In genomic region chr5:15594922-15595568, GRCh38 we compare ENCODE assay signal across 23 cellular contexts.
"Had no signal": no experiment of that assay in that cellular context is flagged by ENCODE, and none has a peak within 500 bp of the region (broad histone marks: within the 10 kb centered on the region; RNA-seq: fewer than 3 reads in every experiment).

No MANE protein-coding gene starts in this region.

- H3K36me3 Mint-ChIP-seq: activated naive CD4-positive, alpha-beta T cell treated with anti-CD3 and anti-CD28 coated beads, Interleukin-2, amount 10 ng/mL, durations not matched to agents 7 days and 5 days; naive thymus-derived CD4-positive, alpha-beta T cell had no signal

- H3K27me3 ChIP-seq: body of pancreas, cardiac muscle cell, hepatocyte, spleen, vagina had no signal

- H3K4me1 ChIP-seq: body of pancreas, prostate gland, vagina had no signal

- DNase-seq: activated CD4-positive, alpha-beta memory T cell treated with anti-CD3 and anti-CD28 coated beads, Interleukin-2, amount 10 ng/mL, durations not matched to agents 7 days and 5 days; activated CD4-positive, alpha-beta T cell treated with anti-CD3 and anti-CD28 coated beads, Interleukin-2, amount 10 ng/mL, durations not matched to agents 24 days and 14 days; activated effector memory CD4-positive, alpha-beta T cell treated with anti-CD3 and anti-CD28 coated beads, Interleukin-2, amount 50 U/mL, for 16 hours; activated naive CD4-positive, alpha-beta T cell treated with anti-CD3 and anti-CD28 coated beads, Interleukin-2, amount 10 ng/mL, durations not matched to agents 7 days and 5 days; activated naive CD8-positive, alpha-beta T cell treated with anti-CD3 and anti-CD28 coated beads, Interleukin-2, amount 50 U/mL, for 24 hours; anterior cingulate cortex; body of pancreas; dermis blood vessel endothelial cell; effector CD8-positive, alpha-beta T cell; foreskin melanocyte; islet precursor cell; left cardiac atrium; naive thymus-derived CD4-positive, alpha-beta T cell; spleen; stimulated activated CD4-positive, alpha-beta T cell treated with anti-CD3 and anti-CD28 coated beads, Interleukin-4, amount 100 ng/mL, for 24 hours; stimulated activated naive CD4-positive, alpha-beta T cell treated with Interleukin-2 at 50 U/mL for 16 hours had no signal

- H3K27ac Mint-ChIP-seq: activated CD4-positive, alpha-beta memory T cell treated with anti-CD3 and anti-CD28 coated beads, Interleukin-2, amount 10 ng/mL, durations not matched to agents 7 days and 5 days; activated CD4-positive, alpha-beta T cell treated with anti-CD3 and anti-CD28 coated beads, Interleukin-2, amount 10 ng/mL, durations not matched to agents 24 days and 14 days; activated naive CD4-positive, alpha-beta T cell treated with anti-CD3 and anti-CD28 coated beads, Interleukin-2, amount 10 ng/mL, durations not matched to agents 7 days and 5 days; activated naive CD8-positive, alpha-beta T cell treated with anti-CD3 and anti-CD28 coated beads, Interleukin-2, amount 50 U/mL, for 24 hours; type B pancreatic cell had no signal

- H3K4me3 Mint-ChIP-seq: activated CD4-positive, alpha-beta memory T cell treated with anti-CD3 and anti-CD28 coated beads, Interleukin-2, amount 10 ng/mL, durations not matched to agents 7 days and 5 days; activated CD4-positive, alpha-beta T cell treated with anti-CD3 and anti-CD28 coated beads, Interleukin-2, amount 10 ng/mL, durations not matched to agents 24 days and 14 days; activated naive CD4-positive, alpha-beta T cell treated with anti-CD3 and anti-CD28 coated beads, Interleukin-2, amount 10 ng/mL, durations not matched to agents 7 days and 5 days; activated naive CD8-positive, alpha-beta T cell treated with anti-CD3 and anti-CD28 coated beads, Interleukin-2, amount 50 U/mL, for 24 hours; naive thymus-derived CD4-positive, alpha-beta T cell; type B pancreatic cell had no signal

- ATAC-seq: activated CD4-positive, CD25-positive, alpha-beta regulatory T cell treated with anti-CD3 and anti-CD28 coated beads, Interleukin-2, amount 50 U/mL, for 24 hours; activated naive CD8-positive, alpha-beta T cell treated with anti-CD3 and anti-CD28 coated beads, Interleukin-2, amount 50 U/mL, for 24 hours; body of pancreas; left cardiac atrium; naive thymus-derived CD4-positive, alpha-beta T cell had no signal

- H3K4me3 ChIP-seq: body of pancreas, cardiac muscle cell, hepatocyte, prostate gland, spleen, thoracic aorta, vagina had no signal

- H3K27me3 Mint-ChIP-seq: activated CD4-positive, alpha-beta memory T cell treated with anti-CD3 and anti-CD28 coated beads, Interleukin-2, amount 10 ng/mL, durations not matched to agents 7 days and 5 days; activated CD4-positive, alpha-beta T cell treated with anti-CD3 and anti-CD28 coated beads, Interleukin-2, amount 10 ng/mL, durations not matched to agents 24 days and 14 days; activated naive CD4-positive, alpha-beta T cell treated with anti-CD3 and anti-CD28 coated beads, Interleukin-2, amount 10 ng/mL, durations not matched to agents 7 days and 5 days; activated naive CD8-positive, alpha-beta T cell treated with anti-CD3 and anti-CD28 coated beads, Interleukin-2, amount 50 U/mL, for 24 hours; naive thymus-derived CD4-positive, alpha-beta T cell; type B pancreatic cell had no signal

- H3K36me3 ChIP-seq: cardiac muscle cell, prostate gland, spleen, thoracic aorta, vagina had no signal

- H3K9me3 ChIP-seq: body of pancreas, prostate gland, spleen, thoracic aorta, vagina had no signal

- H3K4me1 Mint-ChIP-seq: activated CD4-positive, alpha-beta memory T cell treated with anti-CD3 and anti-CD28 coated beads, Interleukin-2, amount 10 ng/mL, durations not matched to agents 7 days and 5 days; activated CD4-positive, alpha-beta T cell treated with anti-CD3 and anti-CD28 coated beads, Interleukin-2, amount 10 ng/mL, durations not matched to agents 24 days and 14 days; activated naive CD4-positive, alpha-beta T cell treated with anti-CD3 and anti-CD28 coated beads, Interleukin-2, amount 10 ng/mL, durations not matched to agents 7 days and 5 days; activated naive CD8-positive, alpha-beta T cell treated with anti-CD3 and anti-CD28 coated beads, Interleukin-2, amount 50 U/mL, for 24 hours; naive thymus-derived CD4-positive, alpha-beta T cell had no signal

- H3K27ac ChIP-seq: body of pancreas, cardiac muscle cell, hepatocyte, prostate gland, spleen, thoracic aorta, vagina had no signal

- H3K9me3 Mint-ChIP-seq: activated CD4-positive, alpha-beta memory T cell treated with anti-CD3 and anti-CD28 coated beads, Interleukin-2, amount 10 ng/mL, durations not matched to agents 7 days and 5 days; activated CD4-positive, alpha-beta T cell treated with anti-CD3 and anti-CD28 coated beads, Interleukin-2, amount 10 ng/mL, durations not matched to agents 24 days and 14 days had no signal
